8 cellular contexts compared by ENCODE assay signal in the genomic region with DNA sequence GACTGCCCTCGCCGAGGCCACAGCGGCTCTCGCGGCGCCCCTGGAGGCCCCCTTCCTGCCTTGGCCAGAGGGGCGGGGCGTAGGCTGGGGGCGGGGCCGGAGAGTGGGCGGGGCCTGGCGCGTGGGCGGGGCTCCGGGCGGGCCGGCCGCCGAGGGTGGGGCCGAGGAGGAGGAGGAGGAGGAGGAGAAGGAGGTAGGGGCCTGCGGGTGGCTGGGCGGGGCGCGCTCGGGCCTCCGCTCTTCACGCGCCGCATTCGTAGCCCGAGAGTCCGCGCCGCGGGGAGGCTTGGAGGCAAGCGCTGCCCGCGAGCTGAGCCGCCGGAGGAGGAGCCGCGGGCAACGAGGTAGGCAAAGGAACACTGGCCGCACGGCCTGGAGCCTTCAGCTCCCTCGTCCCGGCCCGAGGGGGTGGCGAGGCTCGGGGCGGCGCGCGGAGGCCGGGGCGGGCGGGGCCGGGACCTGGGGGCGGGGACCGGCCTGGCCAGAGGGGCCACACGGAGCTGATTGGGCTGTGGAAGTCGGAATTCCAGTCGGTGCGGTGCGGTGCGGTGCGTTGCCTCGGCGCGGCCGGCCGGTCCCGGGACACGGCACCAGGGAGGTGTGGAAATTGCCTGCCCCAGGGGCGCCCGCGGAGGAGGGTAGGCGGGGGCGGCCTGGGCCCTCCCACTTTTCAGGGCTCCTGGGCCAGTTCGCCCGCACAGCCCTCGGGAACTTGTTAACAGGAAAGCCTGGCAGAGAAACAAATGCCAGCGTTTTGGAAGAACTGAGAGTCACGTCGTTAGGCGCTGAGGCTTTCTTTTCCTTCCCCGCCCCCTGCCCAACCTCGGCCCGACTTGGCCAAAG. TPM values are rescaled to one million over a fixed set of nuclear protein-coding genes. Genes with fewer than 3 reads are reported as not detected.
DNase-seq lines count a peak whose midpoint lies in the region; ATAC-seq and TF ChIP-seq lines count a peak whose summit lies in the region.

A gene with protein sequence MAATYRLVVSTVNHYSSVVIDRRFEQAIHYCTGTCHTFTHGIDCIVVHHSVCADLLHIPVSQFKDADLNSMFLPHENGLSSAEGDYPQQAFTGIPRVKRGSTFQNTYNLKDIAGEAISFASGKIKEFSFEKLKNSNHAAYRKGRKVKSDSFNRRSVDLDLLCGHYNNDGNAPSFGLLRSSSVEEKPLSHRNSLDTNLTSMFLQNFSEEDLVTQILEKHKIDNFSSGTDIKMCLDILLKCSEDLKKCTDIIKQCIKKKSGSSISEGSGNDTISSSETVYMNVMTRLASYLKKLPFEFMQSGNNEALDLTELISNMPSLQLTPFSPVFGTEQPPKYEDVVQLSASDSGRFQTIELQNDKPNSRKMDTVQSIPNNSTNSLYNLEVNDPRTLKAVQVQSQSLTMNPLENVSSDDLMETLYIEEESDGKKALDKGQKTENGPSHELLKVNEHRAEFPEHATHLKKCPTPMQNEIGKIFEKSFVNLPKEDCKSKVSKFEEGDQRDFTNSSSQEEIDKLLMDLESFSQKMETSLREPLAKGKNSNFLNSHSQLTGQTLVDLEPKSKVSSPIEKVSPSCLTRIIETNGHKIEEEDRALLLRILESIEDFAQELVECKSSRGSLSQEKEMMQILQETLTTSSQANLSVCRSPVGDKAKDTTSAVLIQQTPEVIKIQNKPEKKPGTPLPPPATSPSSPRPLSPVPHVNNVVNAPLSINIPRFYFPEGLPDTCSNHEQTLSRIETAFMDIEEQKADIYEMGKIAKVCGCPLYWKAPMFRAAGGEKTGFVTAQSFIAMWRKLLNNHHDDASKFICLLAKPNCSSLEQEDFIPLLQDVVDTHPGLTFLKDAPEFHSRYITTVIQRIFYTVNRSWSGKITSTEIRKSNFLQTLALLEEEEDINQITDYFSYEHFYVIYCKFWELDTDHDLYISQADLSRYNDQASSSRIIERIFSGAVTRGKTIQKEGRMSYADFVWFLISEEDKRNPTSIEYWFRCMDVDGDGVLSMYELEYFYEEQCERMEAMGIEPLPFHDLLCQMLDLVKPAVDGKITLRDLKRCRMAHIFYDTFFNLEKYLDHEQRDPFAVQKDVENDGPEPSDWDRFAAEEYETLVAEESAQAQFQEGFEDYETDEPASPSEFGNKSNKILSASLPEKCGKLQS (N-terminal part only) (plus strand): TSS at position 223 of the 843 bp plus-strand sequence. CDS start 35,771 bp downstream, outside the sequence.

- H3K4me1 Mint-ChIP-seq in IgD-negative memory B cell (peaks cover 5 to 10% (median 9%) of the 10 kb centered on the region in 3 donors), neural crest cell (peaks cover 34% of the 10 kb centered on the region)
- peaks cover 8% of the 10 kb centered on the region for H3K4me1 Mint-ChIP-seq in activated naive CD4-positive, alpha-beta T cell treated with anti-CD3 and anti-CD28 coated beads for 36 hours (ENCODE audit: low read depth)
- H3K4me1 Mint-ChIP-seq in stimulated activated naive CD8-positive, alpha-beta T cell treated with anti-CD3 and anti-CD28 coated beads, Interleukin-15, Interleukin-2, amounts not matched to agents 100 ng/mL and 50 ng/mL, for 24 hours (ENCODE audit: low read depth) = peaks cover 18% of the 10 kb centered on the region

- H3K27ac Mint-ChIP-seq in IgD-negative memory B cell (peak within 1 kb of the TSS in 1 of 3 donors; percentile 33), neural crest cell (ENCODE audit: unreplicated experiment) (peak within 1 kb of the TSS; percentile 85)
- H3K27ac Mint-ChIP-seq in activated naive CD4-positive, alpha-beta T cell treated with anti-CD3 and anti-CD28 coated beads for 36 hours = no peak within 1 kb of the TSS
- H3K27ac Mint-ChIP-seq in stimulated activated naive CD8-positive, alpha-beta T cell treated with anti-CD3 and anti-CD28 coated beads, Interleukin-15, Interleukin-2, amounts not matched to agents 100 ng/mL and 50 ng/mL, for 24 hours = no peak within 1 kb of the TSS

- no peaks in the 10 kb centered on the region; the same call in 1 of the 2 replicates for H3K36me3 ChIP-seq in SJSA1

- peaks cover 2 to 16% (median 8%) of the 10 kb centered on the region in 3 donors for H3K9me3 Mint-ChIP-seq in IgD-negative memory B cell
- H3K9me3 Mint-ChIP-seq in activated naive CD4-positive, alpha-beta T cell treated with anti-CD3 and anti-CD28 coated beads for 36 hours = no peaks in the 10 kb centered on the region
- H3K9me3 Mint-ChIP-seq in neural crest cell = peaks cover 13% of the 10 kb centered on the region
- H3K9me3 Mint-ChIP-seq in stimulated activated naive CD8-positive, alpha-beta T cell treated with anti-CD3 and anti-CD28 coated beads, Interleukin-15, Interleukin-2, amounts not matched to agents 100 ng/mL and 50 ng/mL, for 24 hours = peaks cover 15% of the 10 kb centered on the region

- H3K4me3 Mint-ChIP-seq in IgD-negative memory B cell (peak within 1 kb of the TSS; percentile 78 to 95 (median 80)), neural crest cell (peak within 1 kb of the TSS; percentile 92)
- H3K4me3 Mint-ChIP-seq in activated naive CD4-positive, alpha-beta T cell treated with anti-CD3 and anti-CD28 coated beads for 36 hours = peak within 1 kb of the TSS; percentile 74
- peak within 1 kb of the TSS; percentile 79 for H3K4me3 Mint-ChIP-seq in stimulated activated naive CD8-positive, alpha-beta T cell treated with anti-CD3 and anti-CD28 coated beads, Interleukin-15, Interleukin-2, amounts not matched to agents 100 ng/mL and 50 ng/mL, for 24 hours

- H3K4me1 ChIP-seq in SJSA1 (replicated peaks) = peaks cover 27% of the 10 kb centered on the region
- peaks cover 25% of the 10 kb centered on the region for H3K4me1 ChIP-seq in foreskin keratinocyte

- TF ChIP-seq CTCF in foreskin keratinocyte (conservative IDR thresholded peaks at IDR 0.05) = peak; percentile 12
- TF ChIP-seq CTCF in neural crest cell (conservative IDR thresholded peaks at IDR 0.05) = no peak

- H3K27me3 Mint-ChIP-seq in IgD-negative memory B cell = peaks cover 24% of the 10 kb centered on the region
- peaks cover 37% of the 10 kb centered on the region for H3K27me3 Mint-ChIP-seq in activated naive CD4-positive, alpha-beta T cell treated with anti-CD3 and anti-CD28 coated beads for 36 hours (ENCODE audit: low read depth)
- no peaks in the 10 kb centered on the region for H3K27me3 Mint-ChIP-seq in neural crest cell (ENCODE audit: low read depth)
- peaks cover 43% of the 10 kb centered on the region for H3K27me3 Mint-ChIP-seq in stimulated activated naive CD8-positive, alpha-beta T cell treated with anti-CD3 and anti-CD28 coated beads, Interleukin-15, Interleukin-2, amounts not matched to agents 100 ng/mL and 50 ng/mL, for 24 hours

- CTCF ChIA-PET in activated naive CD4-positive, alpha-beta T cell treated with anti-CD3 and anti-CD28 coated beads for 36 hours (lab: Charles Lee) = interaction anchor here (0.6 to 1.2 kb wide), 3 partner anchors 77 to 787 kb away, joined by 3 to 4 read pairs (median 3); a partner anchor contains a TSS

- DNase-seq in Caki2 (ENCODE audit: low read depth) = peak; percentile 91
- DNase-seq in SJSA1 (ENCODE audit: low read depth in 1 of 2, low spot score in 2 of 2) = peak; percentile 83 to 87
- peak; percentile 70 for DNase-seq in activated naive CD4-positive, alpha-beta T cell treated with anti-CD3 and anti-CD28 coated beads for 36 hours
- peak; percentile 55 to 74 for DNase-seq in foreskin keratinocyte
- peak; percentile 84 for DNase-seq in neural crest cell (ENCODE audit: low read depth, low spot score)

- ATAC-seq in GM21619 (IDR thresholded peaks at IDR 0.05; ENCODE audit: unreplicated experiment) = peak; percentile 77
- peak; percentile 84 for ATAC-seq in foreskin keratinocyte

- peak within 1 kb of the TSS; percentile 58 for H3K27ac ChIP-seq in SJSA1
- H3K27ac ChIP-seq in foreskin keratinocyte = peak within 1 kb of the TSS; percentile 69

- in situ Hi-C loops in Caki2 (cut with HindIII; ENCODE audit: low pct_unique_long_range_greater_than_20kb, low sequenced_read_pairs) = no loop called here

- H3K9me3 ChIP-seq in SJSA1 (replicated peaks) = no peaks in the 10 kb centered on the region

- intact Hi-C loops in activated naive CD4-positive, alpha-beta T cell treated with anti-CD3 and anti-CD28 coated beads for 36 hours (cut with micrococcal nuclease) = loop anchor here (1.0 to 5.0 kb wide), 3 partner anchors 77 to 787 kb away; a partner anchor contains a TSS

- peak within 1 kb of the TSS; percentile 73 for H3K4me3 ChIP-seq in SJSA1

- H3K27me3 ChIP-seq in SJSA1 (replicated peaks) (no peaks in the 10 kb centered on the region), foreskin keratinocyte (no peaks in the 10 kb centered on the region)

- H3K36me3 Mint-ChIP-seq in IgD-negative memory B cell = no peaks in the 10 kb centered on the region
- no peaks in the 10 kb centered on the region for H3K36me3 Mint-ChIP-seq in activated naive CD4-positive, alpha-beta T cell treated with anti-CD3 and anti-CD28 coated beads for 36 hours (ENCODE audit: low read depth)
- H3K36me3 Mint-ChIP-seq in neural crest cell (ENCODE audit: low read depth) = peaks cover 6% of the 10 kb centered on the region
- H3K36me3 Mint-ChIP-seq in stimulated activated naive CD8-positive, alpha-beta T cell treated with anti-CD3 and anti-CD28 coated beads, Interleukin-15, Interleukin-2, amounts not matched to agents 100 ng/mL and 50 ng/mL, for 24 hours (ENCODE audit: low read depth) = no peaks in the 10 kb centered on the region

RNA-seq across cellular contexts. Expression of the gene that starts here (rescaled TPM):
- 3.4 and 4.0 TPM in 2 replicates for total RNA-seq in Caki2 (2014; rRNA removed; shearing (Covaris generic); ENCODE audit: low replicate concordance)
- polyA plus RNA-seq in IgD-negative memory B cell = 0.06 TPM
- total RNA-seq in SJSA1 (2014; rRNA removed; shearing (Covaris generic)) = 13.0 and 13.2 TPM in 2 replicates
- total RNA-seq in activated naive CD4-positive, alpha-beta T cell treated with anti-CD3 and anti-CD28 coated beads for 36 hours = under 1 TPM; 0.17 TPM
- 15.4 and 19.1 TPM in 2 replicates for total RNA-seq in foreskin keratinocyte
- 3.2 and 3.3 TPM in 2 replicates for polyA plus RNA-seq in foreskin keratinocyte
- total RNA-seq in neural crest cell = 16.4 and 17.1 TPM in 2 replicates

Comparison
In these comparisons a context has a peak if more than half of its experiments do, and no peak if none do; other contexts are left out.
1. Peak in every context shown above with its lines: DNase-seq, ATAC-seq, H3K4me3 ChIP-seq and H3K27ac ChIP-seq.
2. Peak in DNase-seq in activated naive CD4-positive, alpha-beta T cell treated with anti-CD3 and anti-CD28 coated beads for 36 hours; RNA of the gene not detected or under 1 TPM.